In genomic region chr15:72229947-72230196, GRCh38 we compare ENCODE assay signal across 8 cellular contexts. TPM values are rescaled to one million over a fixed set of nuclear protein-coding genes. Genes with fewer than 3 reads are reported as not detected.
DNase-seq lines count a peak whose midpoint lies in the region; ATAC-seq and TF ChIP-seq lines count a peak whose summit lies in the region.

No MANE protein-coding gene starts in this region.

- peaks cover 37% of the 10 kb centered on the region for H3K36me3 Mint-ChIP-seq in natural killer cell treated with Interleukin-12 subunit alpha and Interleukin-12 subunit beta and Interleukin-15 and Interleukin-18, amount 100 ng/mL, for 72 hours

- H3K27me3 ChIP-seq in Loucy (ENCODE audit: insufficient read depth, low read length, poor library complexity, severe bottlenecking), result peaks cover 10% of the 10 kb centered on the region
- H3K27me3 ChIP-seq in dorsolateral prefrontal cortex, result no peaks in the 10 kb centered on the region

- no peak for DNase-seq in AG10803 (ENCODE audit: low read depth)
- no peak for DNase-seq in dorsolateral prefrontal cortex
- no peak for DNase-seq in natural killer cell treated with Interleukin-12 subunit alpha and Interleukin-12 subunit beta and Interleukin-15 and Interleukin-18, amount 100 ng/mL, for 72 hours (ENCODE audit: low spot score)
- no peak for DNase-seq in posterior cingulate gyrus
- DNase-seq in NCI-H446 (lab: John Stamatoyannopoulos, UW), result no peak
- DNase-seq in dermis blood vessel endothelial cell, result no peak

- no peak for ATAC-seq in natural killer cell treated with Interleukin-12 subunit alpha and Interleukin-12 subunit beta and Interleukin-15 and Interleukin-18, amount 100 ng/mL, for 72 hours
- ATAC-seq in GM21367 (IDR thresholded peaks at IDR 0.05; ENCODE audit: unreplicated experiment), result no peak

- peaks cover 46% of the 10 kb centered on the region for H3K4me1 ChIP-seq in Loucy (ENCODE audit: insufficient read depth, low read length, poor library complexity, severe bottlenecking)

- H3K36me3 ChIP-seq in Loucy (ENCODE audit: insufficient read depth, low read length), result peaks cover 9% of the 10 kb centered on the region; the same call in 1 of the 2 replicates

- peak overlapping the region; percentile 99 for H3K9ac ChIP-seq in Loucy (ENCODE audit: low read depth, low read length, poor library complexity, severe bottlenecking)

- intact Hi-C loops in dorsolateral prefrontal cortex (cut with DNase I) (loop anchor here (1.0 to 2.0 kb wide), 2 partner anchors 27 to 42 kb away; partner anchors contain the start of gene PARP6 (in 2 of the 2)), posterior cingulate gyrus (cut with DNase I) (loop anchor here (2.0 to 10.0 kb wide), 2 partner anchors 111 to 145 kb away; partner anchors contain the start of genes HEXA, MYO9A and SENP8)

- TF ChIP-seq CTCF in AG10803 (conservative IDR thresholded peaks at IDR 0.05; ENCODE audit: low read length) (no peak), Loucy (conservative IDR thresholded peaks at IDR 0.05; ENCODE audit: low read length) (no peak), dorsolateral prefrontal cortex (IDR thresholded peaks at IDR 0.05 in 54 of 56, conservative IDR thresholded peaks at IDR 0.05 in 2 of 56; ENCODE audit: low read depth in 1 of 56, partially characterized antibody in 56 of 56) (peak in 2 of 56 donors; percentile 18 to 39)

- H3K4me3 Mint-ChIP-seq in natural killer cell treated with Interleukin-12 subunit alpha and Interleukin-12 subunit beta and Interleukin-15 and Interleukin-18, amount 100 ng/mL, for 72 hours, result peak overlapping the region; percentile 95

- H3K4me1 Mint-ChIP-seq in natural killer cell treated with Interleukin-12 subunit alpha and Interleukin-12 subunit beta and Interleukin-15 and Interleukin-18, amount 100 ng/mL, for 72 hours (ENCODE audit: low read depth in 2 of 2), result peaks cover 55 to 59% of the 10 kb centered on the region in 2 donors

- H3K79me2 ChIP-seq in Loucy (ENCODE audit: insufficient read depth, low read length), result peaks cover 68% of the 10 kb centered on the region

- H3F3A ChIP-seq in Loucy (ENCODE audit: low read depth), result peaks cover 20% of the 10 kb centered on the region

- no peak overlapping the region for H2AFZ ChIP-seq in Loucy (ENCODE audit: low read length)

- peak overlapping the region; percentile 83 for H3K4me2 ChIP-seq in Loucy (ENCODE audit: low read depth, low read length, poor library complexity, severe bottlenecking)

- no peaks in the 10 kb centered on the region for H3K9me3 ChIP-seq in Loucy (ENCODE audit: insufficient read depth, low read depth, low read length)

- H3K9me3 Mint-ChIP-seq in natural killer cell treated with Interleukin-12 subunit alpha and Interleukin-12 subunit beta and Interleukin-15 and Interleukin-18, amount 100 ng/mL, for 72 hours, result no peaks in the 10 kb centered on the region

- H3K9me2 ChIP-seq in Loucy (replicated peaks; ENCODE audit: low read depth, low read length), result no peaks in the 10 kb centered on the region

- no peaks in the 10 kb centered on the region for H3K27me3 Mint-ChIP-seq in natural killer cell treated with Interleukin-12 subunit alpha and Interleukin-12 subunit beta and Interleukin-15 and Interleukin-18, amount 100 ng/mL, for 72 hours

- peak overlapping the region; percentile 93 for H3K4me3 ChIP-seq in AG10803 (ENCODE audit: low read length)
- peak overlapping the region; percentile 95 for H3K4me3 ChIP-seq in Loucy (ENCODE audit: low read length, poor library complexity, severe bottlenecking)
- peak overlapping the region; percentile 52 to 99 (median 93) for H3K4me3 ChIP-seq in dorsolateral prefrontal cortex

- peaks cover 60% of the 10 kb centered on the region for H4K20me1 ChIP-seq in Loucy (ENCODE audit: insufficient read depth, low read length, poor library complexity, severe bottlenecking)

- peak overlapping the region; percentile 80 to 100 (median 98) for H3K27ac ChIP-seq in dorsolateral prefrontal cortex

- H3K27ac Mint-ChIP-seq in natural killer cell treated with Interleukin-12 subunit alpha and Interleukin-12 subunit beta and Interleukin-15 and Interleukin-18, amount 100 ng/mL, for 72 hours, result peak overlapping the region; percentile 95 to 98

RNA-seq across cellular contexts. Expression of gene PKM, which starts 1.1 kb away (rescaled TPM):
- total RNA-seq in dorsolateral prefrontal cortex (1,000 to 10,000 TPM in 51 of 120 experiments, 100 to 1,000 TPM in 69; 496 to 1,260 (median 977) TPM), dermis blood vessel endothelial cell (714 and 1,526 TPM in 2 replicates)
- total RNA-seq in natural killer cell treated with Interleukin-12 subunit alpha and Interleukin-12 subunit beta and Interleukin-15 and Interleukin-18, amount 100 ng/mL, for 72 hours, result 1,000 to 10,000 TPM; 2,229 to 3,912 TPM

RNA-seq across cellular contexts. Expression of gene GRAMD2A, which starts 32.3 kb away (rescaled TPM):
- total RNA-seq in dorsolateral prefrontal cortex (10 to 100 TPM in 6 of 120 experiments, 1 to 10 TPM in 114; 1.8 to 15.1 (median 5.4) TPM), dermis blood vessel endothelial cell (0.14 and 0.17 TPM in 2 replicates)
- not detected for total RNA-seq in natural killer cell treated with Interleukin-12 subunit alpha and Interleukin-12 subunit beta and Interleukin-15 and Interleukin-18, amount 100 ng/mL, for 72 hours

RNA-seq across cellular contexts. Expression of gene PARP6, which starts 42.5 kb away (rescaled TPM):
- 100 to 1,000 TPM in 108 of 120 experiments, 10 to 100 TPM in 12; 89.7 to 152 (median 117) TPM for total RNA-seq in dorsolateral prefrontal cortex
- total RNA-seq in natural killer cell treated with Interleukin-12 subunit alpha and Interleukin-12 subunit beta and Interleukin-15 and Interleukin-18, amount 100 ng/mL, for 72 hours, result 10 to 100 TPM; 48.5 to 80.9 TPM
- total RNA-seq in dermis blood vessel endothelial cell, result 11.4 and 15.7 TPM in 2 replicates
